4 cellular contexts compared by ENCODE assay signal in the genomic region with DNA sequence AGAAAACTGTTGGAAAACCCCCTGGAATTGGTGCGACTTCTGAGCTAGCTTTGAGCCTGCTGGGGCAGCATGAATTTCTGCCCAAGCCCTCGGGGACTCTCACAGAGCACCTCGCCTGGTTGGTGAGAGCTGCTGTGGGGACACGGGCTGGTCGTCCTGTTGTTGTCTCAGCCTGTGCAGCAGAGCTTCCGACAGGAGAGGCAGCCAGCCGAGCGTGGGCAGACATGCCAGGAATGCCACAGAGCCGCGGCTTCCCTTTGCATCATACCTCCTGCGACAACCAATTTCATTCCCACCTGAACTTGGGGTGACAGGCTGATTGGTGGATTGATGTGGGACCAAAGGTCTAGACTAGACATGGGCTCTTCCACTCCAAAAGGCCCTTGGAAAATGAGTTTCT.
TF ChIP-seq lines count a peak whose summit lies in the region.

No MANE protein-coding gene starts in this region.

TF ChIP-seq in Ishikawa, 13 proteins besides CTCF, POLR2A, EP300 and RAD21 (continued from another document):
- no peak for TF ChIP-seq MAX (IDR thresholded peaks at IDR 0.05)
- peak; percentile 22; the same call in 1 of the 2 replicates for TF ChIP-seq EGR1 (IDR thresholded peaks at IDR 0.05)
- TF ChIP-seq ZBTB7A (IDR thresholded peaks at IDR 0.05; ENCODE audit: low read depth), result no peak
TF ChIP-seq in Ishikawa: peak in this region for 2.

TF ChIP-seq in H1, 55 proteins besides CTCF, POLR2A, EP300 and RAD21:
- no peak for TF ChIP-seq ATF3 (IDR thresholded peaks at IDR 0.05; ENCODE audit: insufficient read depth, low read depth, low read length)
- no peak for TF ChIP-seq CEBPB (IDR thresholded peaks at IDR 0.05; ENCODE audit: low read depth, low read length)
- no peak for TF ChIP-seq RNF2 (IDR thresholded peaks at IDR 0.05; ENCODE audit: borderline replicate concordance, low read depth, low read length, missing control alignments, poor library complexity, severe bottlenecking)
- TF ChIP-seq POLR2AphosphoS5 (IDR thresholded peaks at IDR 0.05; ENCODE audit: low read depth, low read length), result no peak

TF ChIP-seq in HepG2, 621 proteins besides CTCF, POLR2A, EP300 and RAD21 (continued from another document):
- TF ChIP-seq, protein P1, sequence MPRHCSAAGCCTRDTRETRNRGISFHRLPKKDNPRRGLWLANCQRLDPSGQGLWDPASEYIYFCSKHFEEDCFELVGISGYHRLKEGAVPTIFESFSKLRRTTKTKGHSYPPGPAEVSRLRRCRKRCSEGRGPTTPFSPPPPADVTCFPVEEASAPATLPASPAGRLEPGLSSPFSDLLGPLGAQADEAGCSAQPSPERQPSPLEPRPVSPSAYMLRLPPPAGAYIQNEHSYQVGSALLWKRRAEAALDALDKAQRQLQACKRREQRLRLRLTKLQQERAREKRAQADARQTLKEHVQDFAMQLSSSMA (CRISPR knock-in tag; IDR thresholded peaks at IDR 0.05), result no peak
- TF ChIP-seq KAT2B (IDR thresholded peaks at IDR 0.05; ENCODE audit: borderline replicate concordance, low read depth, low read length) (no peak), FOXA1 (IDR thresholded peaks at IDR 0.05) (no peak), FOXA1 (CRISPR knock-in tag; IDR thresholded peaks at IDR 0.05) (no peak), ZNF441 (CRISPR knock-in tag; IDR thresholded peaks at IDR 0.05; ENCODE audit: borderline replicate concordance) (no peak), PHF5A (CRISPR knock-in tag; IDR thresholded peaks at IDR 0.05; ENCODE audit: low read depth, unreplicated experiment) (no peak), ZNF44 (CRISPR knock-in tag; IDR thresholded peaks at IDR 0.05) (no peak)
TF ChIP-seq in HepG2: peak in this region for 0.

TF ChIP-seq in SK-N-SH treated with all-trans-retinoic acid at 6 μM for 48 hours, 23 proteins besides CTCF, POLR2A, EP300 and RAD21 (continued from another document):
- TF ChIP-seq POU6F1 (CRISPR knock-in tag; IDR thresholded peaks at IDR 0.05; ENCODE audit: borderline replicate concordance, low read depth) (no peak), ESRRG (CRISPR knock-in tag; IDR thresholded peaks at IDR 0.05) (no peak), ZFP30 (CRISPR knock-in tag; IDR thresholded peaks at IDR 0.05) (no peak), OSR1 (CRISPR knock-in tag; IDR thresholded peaks at IDR 0.05) (no peak), ZNF70 (CRISPR knock-in tag; IDR thresholded peaks at IDR 0.05) (no peak), SNAI2 (CRISPR knock-in tag; IDR thresholded peaks at IDR 0.05) (no peak), ZFP3 (CRISPR knock-in tag; IDR thresholded peaks at IDR 0.05) (no peak)
- TF ChIP-seq, protein P2, sequence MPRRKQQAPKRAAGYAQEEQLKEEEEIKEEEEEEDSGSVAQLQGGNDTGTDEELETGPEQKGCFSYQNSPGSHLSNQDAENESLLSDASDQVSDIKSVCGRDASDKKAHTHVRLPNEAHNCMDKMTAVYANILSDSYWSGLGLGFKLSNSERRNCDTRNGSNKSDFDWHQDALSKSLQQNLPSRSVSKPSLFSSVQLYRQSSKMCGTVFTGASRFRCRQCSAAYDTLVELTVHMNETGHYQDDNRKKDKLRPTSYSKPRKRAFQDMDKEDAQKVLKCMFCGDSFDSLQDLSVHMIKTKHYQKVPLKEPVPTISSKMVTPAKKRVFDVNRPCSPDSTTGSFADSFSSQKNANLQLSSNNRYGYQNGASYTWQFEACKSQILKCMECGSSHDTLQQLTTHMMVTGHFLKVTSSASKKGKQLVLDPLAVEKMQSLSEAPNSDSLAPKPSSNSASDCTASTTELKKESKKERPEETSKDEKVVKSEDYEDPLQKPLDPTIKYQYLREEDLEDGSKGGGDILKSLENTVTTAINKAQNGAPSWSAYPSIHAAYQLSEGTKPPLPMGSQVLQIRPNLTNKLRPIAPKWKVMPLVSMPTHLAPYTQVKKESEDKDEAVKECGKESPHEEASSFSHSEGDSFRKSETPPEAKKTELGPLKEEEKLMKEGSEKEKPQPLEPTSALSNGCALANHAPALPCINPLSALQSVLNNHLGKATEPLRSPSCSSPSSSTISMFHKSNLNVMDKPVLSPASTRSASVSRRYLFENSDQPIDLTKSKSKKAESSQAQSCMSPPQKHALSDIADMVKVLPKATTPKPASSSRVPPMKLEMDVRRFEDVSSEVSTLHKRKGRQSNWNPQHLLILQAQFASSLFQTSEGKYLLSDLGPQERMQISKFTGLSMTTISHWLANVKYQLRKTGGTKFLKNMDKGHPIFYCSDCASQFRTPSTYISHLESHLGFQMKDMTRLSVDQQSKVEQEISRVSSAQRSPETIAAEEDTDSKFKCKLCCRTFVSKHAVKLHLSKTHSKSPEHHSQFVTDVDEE (CRISPR knock-in tag; IDR thresholded peaks at IDR 0.05), result no peak
